Comparison of ENCODE assay signal across 8 cellular contexts in the genomic region with DNA sequence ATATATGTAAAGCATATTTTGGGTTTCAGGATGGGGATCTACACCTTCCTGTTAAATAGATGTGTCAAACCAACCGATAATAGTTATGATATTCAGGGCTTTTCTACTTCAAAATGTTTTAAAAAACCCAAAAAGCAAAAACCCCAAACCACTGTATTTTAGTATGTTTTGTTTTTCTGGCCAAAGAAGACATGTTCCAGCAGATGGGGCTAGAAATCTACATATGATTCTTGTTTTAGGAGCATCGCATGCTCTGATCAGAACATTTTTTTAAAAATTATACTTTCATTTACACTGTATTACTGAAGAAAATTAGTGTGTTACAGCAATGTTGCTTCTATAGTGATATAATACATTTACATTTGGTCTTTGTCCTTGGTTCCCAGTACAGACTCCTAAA. TPM values are rescaled to one million over a fixed set of nuclear protein-coding genes. Genes with fewer than 3 reads are reported as not detected.
DNase-seq lines count a peak whose midpoint lies in the region; ATAC-seq and TF ChIP-seq lines count a peak whose summit lies in the region.

No MANE protein-coding gene starts in this region.

- H3K36me3 ChIP-seq in Loucy (ENCODE audit: insufficient read depth, low read length): no peaks in the 10 kb centered on the region
- H3K36me3 ChIP-seq in colonic mucosa: no peaks in the 10 kb centered on the region

- ATAC-seq in GM18870 (IDR thresholded peaks at IDR 0.05; ENCODE audit: unreplicated experiment): peak; percentile 30
- ATAC-seq in HG02763 (IDR thresholded peaks at IDR 0.05; ENCODE audit: unreplicated experiment): no peak

- peaks cover 24% of the 10 kb centered on the region; the same call in 1 of the 2 replicates for H3K79me2 ChIP-seq in Loucy (ENCODE audit: insufficient read depth, low read length)

- H3K4me3 ChIP-seq in Loucy (ENCODE audit: low read length, poor library complexity, severe bottlenecking) (no peak overlapping the region), foreskin fibroblast (ENCODE audit: low read depth in 1 of 2, low read length in 2 of 2) (no peak overlapping the region), colonic mucosa (no peak overlapping the region)

- H2AFZ ChIP-seq in Loucy (ENCODE audit: low read length): no peak overlapping the region

- H4K20me1 ChIP-seq in Loucy (ENCODE audit: insufficient read depth, low read length, poor library complexity, severe bottlenecking): peaks cover 9% of the 10 kb centered on the region

- H3K27ac ChIP-seq in colonic mucosa: no peak overlapping the region

- H3K4me1 ChIP-seq in Loucy (ENCODE audit: insufficient read depth, low read length, poor library complexity, severe bottlenecking) (peaks cover 9% of the 10 kb centered on the region), colonic mucosa (no peaks in the 10 kb centered on the region)

- H3K4me2 ChIP-seq in Loucy (ENCODE audit: low read depth, low read length, poor library complexity, severe bottlenecking): no peak overlapping the region

- H3K9me2 ChIP-seq in Loucy (replicated peaks; ENCODE audit: low read depth, low read length): no peaks in the 10 kb centered on the region

- H3K9ac ChIP-seq in Loucy (ENCODE audit: low read depth, low read length, poor library complexity, severe bottlenecking) (no peak overlapping the region), colonic mucosa (ENCODE audit: low read depth in 2 of 2, low read length in 2 of 2) (no peak overlapping the region)

- no peaks in the 10 kb centered on the region for H3K27me3 ChIP-seq in Loucy (ENCODE audit: insufficient read depth, low read length, poor library complexity, severe bottlenecking)
- H3K27me3 ChIP-seq in colonic mucosa: no peaks in the 10 kb centered on the region

- DNase-seq in AG08395 (ENCODE audit: low spot score): peak; percentile 25
- peak in 1 of 2 donors; percentile 48 for DNase-seq in foreskin fibroblast
- no peak for DNase-seq in colonic mucosa
- no peak for DNase-seq in retina
- DNase-seq in NCI-H1105 (lab: John Stamatoyannopoulos, UW): no peak

- H3K9me3 ChIP-seq in Loucy (ENCODE audit: insufficient read depth, low read depth, low read length) (no peaks in the 10 kb centered on the region), colonic mucosa (no peaks in the 10 kb centered on the region)

- TF ChIP-seq CTCF in Loucy (conservative IDR thresholded peaks at IDR 0.05; ENCODE audit: low read length) (peak; percentile 67), foreskin fibroblast (IDR thresholded peaks at IDR 0.05; ENCODE audit: low read depth, low read length) (peak; percentile 51), colonic mucosa (IDR thresholded peaks at IDR 0.05) (no peak)

- no peaks in the 10 kb centered on the region for H3F3A ChIP-seq in Loucy (ENCODE audit: low read depth)

- intact Hi-C loops in colonic mucosa (cut with DNase I): no loop called here

RNA-seq across cellular contexts. Expression of a gene that starts 11.0 kb away (rescaled TPM):
- total RNA-seq in colonic mucosa: 10 to 100 TPM; 20.3 to 20.4 TPM

RNA-seq across cellular contexts. Expression of a gene that starts 49.6 kb away (rescaled TPM):
- total RNA-seq in colonic mucosa: 10 to 100 TPM in 1 of 2 donors, 1 to 10 TPM in 1; 9.6 to 13.7 TPM

RNA-seq across cellular contexts. Expression of a gene that starts 52.9 kb away (rescaled TPM):
- under 1 TPM; 0.77 to 0.86 TPM for total RNA-seq in colonic mucosa
